ENCODE assay signal across 10 cellular contexts in the genomic region with DNA sequence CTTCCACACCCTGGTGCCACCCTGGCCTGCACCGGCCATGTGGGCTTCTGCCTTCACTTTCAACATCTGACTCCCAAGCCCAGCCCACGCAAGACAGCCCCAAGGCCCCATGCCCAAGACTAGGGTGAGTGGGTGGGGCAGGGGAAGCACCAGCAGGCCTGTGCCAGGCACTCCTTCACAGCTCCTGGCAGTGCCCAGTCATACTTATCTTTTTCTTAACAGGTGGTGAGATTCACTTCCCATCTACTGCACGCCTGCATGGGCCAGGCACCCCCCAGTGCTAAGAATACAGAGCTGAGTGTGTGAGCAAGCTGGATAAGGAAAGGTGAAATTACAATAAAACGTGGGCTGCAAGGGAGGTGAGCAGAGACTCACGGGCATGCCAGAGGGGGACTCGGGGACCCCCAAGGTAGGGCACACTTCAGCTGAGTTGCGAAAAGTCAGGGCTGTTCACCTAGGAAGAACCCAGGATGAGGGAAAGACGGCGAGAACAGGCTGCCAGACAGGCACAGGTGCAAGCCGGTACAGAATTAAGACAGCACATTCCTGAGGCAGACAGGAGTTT. TPM values are rescaled to one million over a fixed set of nuclear protein-coding genes. Genes with fewer than 3 reads are reported as not detected.
DNase-seq lines count a peak whose midpoint lies in the region; TF ChIP-seq lines count a peak whose summit lies in the region.
"Had no signal": no experiment of that assay in that cellular context is flagged by ENCODE, and none has a peak within 500 bp of the region (broad histone marks: within the 10 kb centered on the region; RNA-seq: fewer than 3 reads in every experiment).

No MANE protein-coding gene starts in this region.

- no peak overlapping the region for H3K9ac ChIP-seq in duodenal mucosa (ENCODE audit: low read depth in 1 of 2, low read length in 2 of 2)

- peak overlapping the region; percentile 52 to 87 (median 70) for H3K27ac ChIP-seq in Peyer's patch
- H3K27ac ChIP-seq in duodenal mucosa (ENCODE audit: low read depth, low read length) = peak overlapping the region; percentile 55
- H3K27ac ChIP-seq in muscle layer of duodenum (ENCODE audit: low read length) = peak overlapping the region; percentile 50
- peak overlapping the region; percentile 8 to 84 for H3K27ac ChIP-seq in testis
- H3K27ac ChIP-seq: VCaP had no signal

- no peak for TF ChIP-seq CTCF in Peyer's patch (IDR thresholded peaks at IDR 0.05)
- no peak for TF ChIP-seq CTCF in testis (IDR thresholded peaks at IDR 0.05)

- 63 to 73% methylated on average over 10 of the region's 10 CpGs for WGBS in testis, 2 donors

- H3K9me3 ChIP-seq in Peyer's patch (no peaks in the 10 kb centered on the region), duodenal mucosa (ENCODE audit: control insufficient read depth in 1 of 2, low read length in 2 of 2) (no peaks in the 10 kb centered on the region), muscle layer of duodenum (ENCODE audit: control insufficient read depth in 1 of 2, low read length in 2 of 2) (no peaks in the 10 kb centered on the region), testis (no peaks in the 10 kb centered on the region)

- intact Hi-C loops in testis (cut with DNase I; ENCODE audit: low total_unique reads) = no loop called here

- H3K4me3 ChIP-seq in Peyer's patch = no peak overlapping the region
- no peak overlapping the region for H3K4me3 ChIP-seq in duodenal mucosa (ENCODE audit: low read depth in 1 of 2, low read length in 2 of 2)
- no peak overlapping the region for H3K4me3 ChIP-seq in muscle layer of duodenum (ENCODE audit: low read depth in 1 of 2, low read length in 2 of 2)
- H3K4me3 ChIP-seq in testis = no peak overlapping the region

- H3K4me1 ChIP-seq in Peyer's patch (peaks cover 0 to 36% (median 0%) of the 10 kb centered on the region in 4 donors), duodenal mucosa (ENCODE audit: control insufficient read depth in 1 of 2, insufficient read depth in 2 of 2, low read length in 2 of 2) (peaks cover 2 to 12% of the 10 kb centered on the region in 2 donors), muscle layer of duodenum (ENCODE audit: control insufficient read depth in 1 of 2, insufficient read depth in 2 of 2, low read length in 2 of 2) (peaks cover 6 to 40% of the 10 kb centered on the region in 2 donors), testis (peaks cover 18% of the 10 kb centered on the region)

- H3K36me3 ChIP-seq in Peyer's patch = no peaks in the 10 kb centered on the region
- H3K36me3 ChIP-seq in duodenal mucosa (ENCODE audit: control insufficient read depth in 1 of 2, insufficient read depth in 2 of 2, low read length in 2 of 2) = no peaks in the 10 kb centered on the region
- H3K36me3 ChIP-seq in muscle layer of duodenum (ENCODE audit: control insufficient read depth in 1 of 2, insufficient read depth in 2 of 2, low read length in 2 of 2) = peaks cover 4 to 6% of the 10 kb centered on the region in 2 donors
- no peaks in the 10 kb centered on the region for H3K36me3 ChIP-seq in testis (ENCODE audit: low read depth, missing control alignments)

- TF ChIP-seq POLR2A in Peyer's patch (IDR thresholded peaks at IDR 0.05) = no peak
- TF ChIP-seq POLR2A in testis (IDR thresholded peaks at IDR 0.05) = no peak

- H3K27me3 ChIP-seq in Peyer's patch (no peaks in the 10 kb centered on the region), duodenal mucosa (ENCODE audit: control insufficient read depth in 1 of 2, insufficient read depth in 2 of 2, low read length in 2 of 2) (no peaks in the 10 kb centered on the region), muscle layer of duodenum (ENCODE audit: low read depth, low read length) (no peaks in the 10 kb centered on the region), testis (no peaks in the 10 kb centered on the region)

- DNase-seq in Peyer's patch (no peak), testis (peak; percentile 13), nucleus accumbens (lab: John Stamatoyannopoulos, UW) (no peak), superior temporal gyrus (ENCODE audit: extremely low spot score) (no peak), NCI-H524 treated with DMSO at 0.1 percent for 48 hours (lab: John Stamatoyannopoulos, UW) (no peak)
- DNase-seq: NCI-H2029 had no signal

RNA-seq across cellular contexts. Expression of gene COL4A1, which starts 55.6 kb away (rescaled TPM):
- total RNA-seq in Peyer's patch (10 to 100 TPM; 28.0 to 69.3 (median 36.3) TPM), testis (10 to 100 TPM; 35.5 to 39.0 TPM)
- polyA plus RNA-seq in testis (ENCODE audit: insufficient read depth, low read depth, low replicate concordance) = 43.0 TPM

RNA-seq across cellular contexts. Expression of gene COL4A2, which starts 55.8 kb away (rescaled TPM):
- total RNA-seq in Peyer's patch (100 to 1,000 TPM in 2 of 4 donors, 10 to 100 TPM in 2; 56.6 to 139 (median 89.1) TPM), testis (10 to 100 TPM; 81.0 to 89.9 TPM)
- polyA plus RNA-seq in testis (ENCODE audit: insufficient read depth, low read depth, low replicate concordance) = 69.1 TPM
- polyA plus RNA-seq: CD14-positive monocyte had no signal
